Comparison of ENCODE assay signal across 9 cellular contexts in genomic region chr9:124054671-124055212, GRCh38. TPM values are rescaled to one million over a fixed set of nuclear protein-coding genes. Genes with fewer than 3 reads are reported as not detected.
A peak's percentile ranks its signal among the peaks of the same experiment; 100 is the strongest.
DNase-seq lines count a peak whose midpoint lies in the region; ATAC-seq, FAIRE-seq and TF ChIP-seq lines count a peak whose summit lies in the region.
"Had no signal": no experiment of that assay in that cellular context is flagged by ENCODE, and none has a peak within 500 bp of the region (broad histone marks: within the 10 kb centered on the region; RNA-seq: fewer than 3 reads in every experiment).

No MANE protein-coding gene starts in this region.

- H2AFZ ChIP-seq in osteoblast (ENCODE audit: low read length): no peak overlapping the region

- peak; percentile 13 for TF ChIP-seq CTCF in osteoblast (IDR thresholded peaks at IDR 0.05; ENCODE audit: extremely low read depth, low read depth, low read length)

- H3K36me3 ChIP-seq in osteoblast (ENCODE audit: insufficient read depth, low read length): no peaks in the 10 kb centered on the region
- H3K36me3 ChIP-seq: lower lobe of right lung had no signal

- H3K4me1 ChIP-seq in osteoblast (ENCODE audit: insufficient read depth, low read length): peaks cover 7% of the 10 kb centered on the region
- H3K4me1 ChIP-seq: lower lobe of right lung had no signal

- H3K79me2 ChIP-seq in osteoblast (ENCODE audit: insufficient read depth, low read length): no peaks in the 10 kb centered on the region

- peaks cover 5% of the 10 kb centered on the region for H4K20me1 ChIP-seq in osteoblast (ENCODE audit: insufficient read depth, low read length)

- no peak overlapping the region for H3K27ac ChIP-seq in osteoblast (ENCODE audit: low read depth, low read length)
- H3K27ac ChIP-seq: lower lobe of right lung had no signal

- FAIRE-seq in GM19239 (lab: Jason Lieb, UNC): peak; percentile 51

- no peak overlapping the region for H3K4me3 ChIP-seq in osteoblast (ENCODE audit: insufficient read depth, low read length)
- H3K4me3 ChIP-seq: lower lobe of right lung had no signal

- no peaks in the 10 kb centered on the region for H3K9me3 ChIP-seq in osteoblast (ENCODE audit: low read depth, low read length)
- H3K9me3 ChIP-seq: lower lobe of right lung had no signal

- peaks cover 77% of the 10 kb centered on the region for H3K27me3 ChIP-seq in osteoblast (ENCODE audit: insufficient read depth, low read length)

- no peak overlapping the region for H3K4me2 ChIP-seq in osteoblast (ENCODE audit: insufficient read depth, low read length)

- peak; percentile 95 for ATAC-seq in HG03108 (IDR thresholded peaks at IDR 0.05; ENCODE audit: unreplicated experiment)

- DNase-seq in ELR (ENCODE audit: low read depth): peak; percentile 91
- no peak for DNase-seq in GM19239 (ENCODE audit: insufficient read length, low spot score)
- peak; percentile 89 for DNase-seq in T1000 (lab: John Stamatoyannopoulos, UW)
- DNase-seq in osteoblast (ENCODE audit: insufficient read length, low spot score, missing footprints): peak; percentile 96
- DNase-seq in NCI-H345 treated with DMSO at 0.1 percent for 48 hours (lab: John Stamatoyannopoulos, UW; ENCODE audit: unreplicated experiment): no peak
- no peak for DNase-seq in iPS-NIHi11 (ENCODE audit: low spot score)
- no peak for DNase-seq in T-helper 9 cell
- DNase-seq: lower lobe of right lung had no signal

RNA-seq across cellular contexts. Expression of gene LHX2, which starts 43.2 kb away (rescaled TPM):
- total RNA-seq in osteoblast: not detected in 2 replicates
- total RNA-seq: lower lobe of right lung had no signal

Comparison
In these comparisons a context has a peak if more than half of its experiments do, and no peak if none do; other contexts are left out.
1. DNase-seq: peak in ELR (single experiment), T1000 (single experiment) and osteoblast (single experiment); none in GM19239 (single experiment), NCI-H345 treated with DMSO at 0.1 percent for 48 hours (single experiment), iPS-NIHi11 (single experiment) and T-helper 9 cell (single experiment).